24 cellular contexts compared by ENCODE assay signal in the genomic region with DNA sequence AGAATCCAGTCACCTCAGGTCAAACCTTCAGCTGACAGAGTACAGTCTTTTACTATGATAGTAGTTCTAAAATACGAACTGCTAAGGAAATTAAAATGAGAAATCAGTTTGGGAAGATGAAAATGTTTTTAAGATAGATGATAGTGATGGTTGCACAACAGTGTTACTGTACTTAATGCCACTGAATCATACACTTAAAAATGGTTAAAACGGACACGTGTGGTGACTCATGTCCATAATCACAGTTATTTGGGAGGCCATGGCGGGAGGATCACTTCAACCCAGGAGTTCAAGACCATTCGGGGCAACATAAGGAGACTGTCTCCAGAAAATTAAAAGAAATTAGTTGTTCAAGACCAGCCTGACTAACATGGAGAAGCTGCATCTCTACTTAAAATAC. TPM values are rescaled to one million over a fixed set of nuclear protein-coding genes. Genes with fewer than 3 reads are reported as not detected.
DNase-seq lines count a peak whose midpoint lies in the region; ATAC-seq and TF ChIP-seq lines count a peak whose summit lies in the region.
"Had no signal": no experiment of that assay in that cellular context is flagged by ENCODE, and none has a peak within 500 bp of the region (broad histone marks: within the 10 kb centered on the region; RNA-seq: fewer than 3 reads in every experiment).

No MANE protein-coding gene starts in this region.

- H3K36me3 ChIP-seq in GM23248 (ENCODE audit: low read depth) (no peaks in the 10 kb centered on the region), brain microvascular endothelial cell (replicated peaks) (no peaks in the 10 kb centered on the region)
- H3K36me3 ChIP-seq: ovary had no signal

- H3K9me3 Mint-ChIP-seq in naive thymus-derived CD8-positive, alpha-beta T cell, result no peaks in the 10 kb centered on the region
- H3K9me3 Mint-ChIP-seq: activated T-helper 17 cell treated with anti-CD3 and anti-CD28 coated beads, Interleukin-2, amount 50 U/mL, for 72 hours; CD4-positive, alpha-beta memory T cell; stimulated activated effector memory CD8-positive, alpha-beta T cell treated with anti-CD3 and anti-CD28 coated beads, Interleukin-12 subunit alpha, Interleukin-12 subunit beta, amount 100 ng/mL, for 72 hours had no signal

- no peak overlapping the region for H3K4me2 ChIP-seq in GM23248 (ENCODE audit: unreplicated experiment)

- H3K27me3 ChIP-seq in GM23248 (replicated peaks; ENCODE audit: insufficient read depth) (no peaks in the 10 kb centered on the region), brain microvascular endothelial cell (replicated peaks) (no peaks in the 10 kb centered on the region)
- H3K27me3 ChIP-seq: ovary, tibial artery had no signal

- H3K4me1 Mint-ChIP-seq in naive thymus-derived CD8-positive, alpha-beta T cell, result peaks cover under 1 to 5% (median 2%) of the 10 kb centered on the region in 4 donors
- H3K4me1 Mint-ChIP-seq: activated T-helper 17 cell treated with anti-CD3 and anti-CD28 coated beads, Interleukin-2, amount 50 U/mL, for 72 hours had no signal

- no peak overlapping the region for H2AFZ ChIP-seq in GM23248

- peaks cover 0 to 62% (median 7%) of the 10 kb centered on the region in 3 donors for H3K36me3 Mint-ChIP-seq in naive thymus-derived CD8-positive, alpha-beta T cell

- no peak overlapping the region for H3K4me3 Mint-ChIP-seq in naive thymus-derived CD8-positive, alpha-beta T cell
- H3K4me3 Mint-ChIP-seq: activated T-helper 17 cell treated with anti-CD3 and anti-CD28 coated beads, Interleukin-2, amount 50 U/mL, for 72 hours; CD4-positive, alpha-beta memory T cell; stimulated activated effector memory CD8-positive, alpha-beta T cell treated with anti-CD3 and anti-CD28 coated beads, Interleukin-12 subunit alpha, Interleukin-12 subunit beta, amount 100 ng/mL, for 72 hours had no signal

- H3F3A ChIP-seq in GM23248 (ENCODE audit: insufficient read depth), result no peaks in the 10 kb centered on the region

- POLR2A ChIA-PET in naive thymus-derived CD8-positive, alpha-beta T cell (lab: Charles Lee), result no interaction called here

- no peaks in the 10 kb centered on the region for H3K9me2 ChIP-seq in GM23248 (ENCODE audit: insufficient read depth)

- TF ChIP-seq CTCF in NB4 (IDR thresholded peaks at IDR 0.05; ENCODE audit: low read depth, low read length) (no peak), brain microvascular endothelial cell (IDR thresholded peaks at IDR 0.05; ENCODE audit: low read depth, low read length, missing control alignments) (no peak), foreskin fibroblast (IDR thresholded peaks at IDR 0.05; ENCODE audit: low read depth, low read length) (no peak)

- H3K9ac ChIP-seq in GM23248, result no peak overlapping the region

- no peak overlapping the region for H3K27ac ChIP-seq in GM23248
- no peak overlapping the region for H3K27ac ChIP-seq in brain microvascular endothelial cell
- H3K27ac ChIP-seq: HL-60, ovary, tibial artery had no signal

- no peaks in the 10 kb centered on the region for H3K9me3 ChIP-seq in GM23248 (ENCODE audit: low read depth)
- H3K9me3 ChIP-seq: ovary, tibial artery had no signal

- H3K4me3 ChIP-seq in GM23248 (no peak overlapping the region), NB4 (ENCODE audit: low read depth, low read length) (no peak overlapping the region), brain microvascular endothelial cell (ENCODE audit: low read depth, low read length) (no peak overlapping the region), foreskin fibroblast (ENCODE audit: low read depth in 1 of 2, low read length in 2 of 2) (no peak overlapping the region)
- H3K4me3 ChIP-seq: ovary, tibial artery had no signal

- TF ChIP-seq POLR2A in NB4 (IDR thresholded peaks at IDR 0.05; ENCODE audit: extremely low read depth, insufficient read length), result no peak
- TF ChIP-seq POLR2A in GM18505 (IDR thresholded peaks at IDR 0.05; ENCODE audit: borderline replicate concordance, extremely low read depth, insufficient read depth, insufficient read length), result no peak

- H3K4me1 ChIP-seq in GM23248 (ENCODE audit: insufficient read depth), result no peaks in the 10 kb centered on the region
- H3K4me1 ChIP-seq: tibial artery had no signal

- H3K27ac Mint-ChIP-seq in naive thymus-derived CD8-positive, alpha-beta T cell, result no peak overlapping the region
- H3K27ac Mint-ChIP-seq: activated T-helper 17 cell treated with anti-CD3 and anti-CD28 coated beads, Interleukin-2, amount 50 U/mL, for 72 hours; stimulated activated effector memory CD8-positive, alpha-beta T cell treated with anti-CD3 and anti-CD28 coated beads, Interleukin-12 subunit alpha, Interleukin-12 subunit beta, amount 100 ng/mL, for 72 hours had no signal

- ATAC-seq in naive thymus-derived CD8-positive, alpha-beta T cell, result no peak
- no peak for ATAC-seq in GM18505 (IDR thresholded peaks at IDR 0.05; ENCODE audit: unreplicated experiment)
- ATAC-seq: activated CD4-positive, CD25-positive, alpha-beta regulatory T cell treated with anti-CD3 and anti-CD28 coated beads, Interleukin-2, amount 50 U/mL, for 24 hours; activated T-helper 17 cell treated with anti-CD3 and anti-CD28 coated beads, Interleukin-2, amount 50 U/mL, for 72 hours; right cardiac atrium; stimulated activated effector memory CD8-positive, alpha-beta T cell treated with anti-CD3 and anti-CD28 coated beads, Interleukin-12 subunit alpha, Interleukin-12 subunit beta, amount 100 ng/mL, for 72 hours had no signal

- 0 out of 2 replicates have a peak, but pooled peaks cover 3% of the 10 kb centered on the region for H3K79me2 ChIP-seq in GM23248 (ENCODE audit: insufficient read depth)

- no peaks in the 10 kb centered on the region for H4K20me1 ChIP-seq in GM23248 (ENCODE audit: insufficient read depth)

- no peaks in the 10 kb centered on the region for H3K27me3 Mint-ChIP-seq in naive thymus-derived CD8-positive, alpha-beta T cell
- H3K27me3 Mint-ChIP-seq: activated T-helper 17 cell treated with anti-CD3 and anti-CD28 coated beads, Interleukin-2, amount 50 U/mL, for 72 hours; CD4-positive, alpha-beta memory T cell had no signal

- 83% methylated on average over 5 of the region's 5 CpGs for WGBS in GM23248 (ENCODE audit: low coverage in 1 of 2, low lambda C conversion rate in 2 of 2, missing lambda C conversion rate in 2 of 2), 2 experiments

- in situ Hi-C loops in GM23248 (cut with MboI), result no loop called here
- in situ Hi-C loops in brain microvascular endothelial cell (cut with HindIII; ENCODE audit: low pct_ligation_motif_present, low sequenced_read_pairs), result no loop called here

- DNase-seq in GM23248 (peak; percentile 5), NB4 (ENCODE audit: low read depth) (peak; percentile 12), brain microvascular endothelial cell (peak; percentile 31), foreskin fibroblast (peak; percentile 30 to 59), DMS114 treated with DMSO at 0.1 percent for 48 hours (lab: John Stamatoyannopoulos, UW; ENCODE audit: unreplicated experiment) (no peak), SIG-M5 treated with dmso at 0.1 percent for 504 hours (lab: John Stamatoyannopoulos, UW; ENCODE audit: unreplicated experiment) (no peak)
- no peak for DNase-seq in naive thymus-derived CD8-positive, alpha-beta T cell
- DNase-seq: caudate nucleus; CD4-positive, alpha-beta memory T cell; DMS53; foreskin melanocyte; kidney glomerular epithelial cell; NCI-H1105 treated with DMSO at 0.1 percent for 48 hours; NCI-H524; OCI-M1; ovary; right cardiac atrium; T-helper 9 cell; tibial artery had no signal

RNA-seq across cellular contexts. Expression of gene ABHD18, which starts 41.4 kb away (rescaled TPM):
- total RNA-seq in GM23248 (2014; rRNA removed; shearing (Covaris generic)), result 3.4 and 3.5 TPM in 2 replicates
- polyA plus RNA-seq in GM23248 (2016; fragmentation: Nextera tagmentation; extraction: Ambion mirVana), result 3.5 and 4.1 TPM in 2 replicates
- total RNA-seq in naive thymus-derived CD8-positive, alpha-beta T cell, result 10 to 100 TPM; 27.5 to 27.6 TPM
- 10 to 100 TPM in 1 of 3 donors, 1 to 10 TPM in 2; 6.8 to 14.6 (median 9.0) TPM for polyA plus RNA-seq in naive thymus-derived CD8-positive, alpha-beta T cell

RNA-seq across cellular contexts. Expression of gene MFSD8, which starts 41.6 kb away (rescaled TPM):
- 20.9 and 21.8 TPM in 2 replicates for total RNA-seq in GM23248 (2014; rRNA removed; shearing (Covaris generic))
- 13.7 and 14.2 TPM in 2 replicates for polyA plus RNA-seq in GM23248 (2016; fragmentation: Nextera tagmentation; extraction: Ambion mirVana)
- 10 to 100 TPM; 43.0 to 44.3 TPM for total RNA-seq in naive thymus-derived CD8-positive, alpha-beta T cell
- polyA plus RNA-seq in naive thymus-derived CD8-positive, alpha-beta T cell, result 1 to 10 TPM; 5.8 to 7.8 (median 7.6) TPM

RNA-seq across cellular contexts. Expression of gene LARP1B, which starts 54.5 kb away (rescaled TPM):
- 14.3 and 16.0 TPM in 2 replicates for total RNA-seq in GM23248 (2014; rRNA removed; shearing (Covaris generic))
- 5.7 and 6.6 TPM in 2 replicates for polyA plus RNA-seq in GM23248 (2016; fragmentation: Nextera tagmentation; extraction: Ambion mirVana)
- total RNA-seq in naive thymus-derived CD8-positive, alpha-beta T cell, result 10 to 100 TPM; 12.9 to 14.0 TPM
- 1 to 10 TPM; 2.9 to 4.0 (median 3.9) TPM for polyA plus RNA-seq in naive thymus-derived CD8-positive, alpha-beta T cell

Comparison
In these comparisons a context has a peak if more than half of its experiments do, and no peak if none do; other contexts are left out.
1. DNase-seq: peak in GM23248 (single experiment), NB4 (single experiment), brain microvascular endothelial cell (single experiment) and foreskin fibroblast (2 of 2); none in naive thymus-derived CD8-positive, alpha-beta T cell (0 of 10), DMS114 treated with DMSO at 0.1 percent for 48 hours (single experiment) and SIG-M5 treated with dmso at 0.1 percent for 504 hours (single experiment).